In the genomic region with DNA sequence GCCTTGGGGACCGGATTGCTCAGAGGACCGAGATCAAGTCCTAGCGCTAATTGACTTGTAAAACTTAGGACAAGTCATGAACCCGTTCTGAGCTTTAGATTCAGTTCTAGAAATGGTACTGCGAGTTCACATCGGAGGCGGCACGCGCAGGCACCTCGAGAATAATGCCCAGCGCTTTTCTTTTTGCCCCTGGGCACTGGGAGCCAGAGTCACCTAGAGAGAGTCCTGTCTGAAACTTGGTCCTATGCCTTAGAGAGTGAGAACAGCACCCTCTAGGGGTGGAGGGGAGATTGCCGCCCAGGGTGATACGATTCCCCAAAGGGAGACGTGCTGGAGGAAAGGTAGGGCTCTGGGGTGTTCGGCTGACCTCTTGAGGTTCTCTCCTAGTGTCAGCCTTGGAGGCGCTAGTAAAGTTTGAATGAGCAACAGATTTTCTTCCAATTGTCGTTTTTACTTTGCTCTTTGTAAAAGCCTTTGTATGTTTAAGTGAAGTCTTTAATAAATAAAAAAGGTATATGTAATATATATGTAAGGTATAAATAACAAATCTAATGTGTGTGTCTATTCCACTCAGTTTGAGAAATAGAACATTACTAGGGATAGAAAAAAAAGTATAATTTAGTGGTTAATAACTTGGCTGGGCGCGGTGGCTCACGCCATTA, we compare ENCODE assay signal across 8 cellular contexts. TPM values are rescaled to one million over a fixed set of nuclear protein-coding genes. Genes with fewer than 3 reads are reported as not detected.
DNase-seq lines count a peak whose midpoint lies in the region; ATAC-seq and TF ChIP-seq lines count a peak whose summit lies in the region.

No MANE protein-coding gene starts in this region.

- no peaks in the 10 kb centered on the region for H3K27me3 ChIP-seq in BLaER1

- peak overlapping the region; percentile 95 for H3K27ac ChIP-seq in BLaER1

- WGBS in lower leg skin, 2 donors: 14 to 17% methylated on average over 16 to 20 of the region's 20 CpGs

- peaks cover 67% of the 10 kb centered on the region for H4K20me1 ChIP-seq in BLaER1

- H3K4me2 ChIP-seq in BLaER1: peak overlapping the region; percentile 88

- H3K4me3 ChIP-seq in BLaER1 (peak overlapping the region; percentile 85), lower leg skin (ENCODE audit: low read depth, poor library complexity, severe bottlenecking) (peak overlapping the region; percentile 41)

- H3K4me1 ChIP-seq in BLaER1: peaks cover 23% of the 10 kb centered on the region

- ATAC-seq in GM19328 (IDR thresholded peaks at IDR 0.05; ENCODE audit: unreplicated experiment): peak; percentile 52
- peak; percentile 76 for ATAC-seq in HG03460 (IDR thresholded peaks at IDR 0.05; ENCODE audit: unreplicated experiment)

- H3K9ac ChIP-seq in BLaER1: peak overlapping the region; percentile 92

- TF ChIP-seq POLR2A in lower leg skin (IDR thresholded peaks at IDR 0.05): no peak

- no peaks in the 10 kb centered on the region for H3K9me3 ChIP-seq in BLaER1

- TF ChIP-seq CTCF in lower leg skin (IDR thresholded peaks at IDR 0.05): peak in 1 of 3 donors; percentile 76

- peak; percentile 92 for DNase-seq in NCI-H510A treated with DMSO at 0.1 percent for 48 hours (lab: John Stamatoyannopoulos, UW)
- DNase-seq in activated CD4-positive, alpha-beta T cell treated with anti-CD3 and anti-CD28 coated beads for 48 hours: peak; percentile 95
- DNase-seq in dermis microvascular lymphatic vessel endothelial cell (ENCODE audit: low read depth in 2 of 2): peak; percentile 78 to 89
- DNase-seq in lower leg skin (ENCODE audit: low spot score in 2 of 2): peak; percentile 87 to 97
- DNase-seq in stimulated activated CD4-positive, alpha-beta T cell treated with anti-CD3 and anti-CD28 coated beads, Interleukin-4, amount 100 ng/mL, for 4 hours: peak; percentile 83 to 86

- intact Hi-C loops in lower leg skin (cut with DNase I; ENCODE audit: low total_unique reads): no loop called here

- H3K36me3 ChIP-seq in BLaER1: peaks cover 13% of the 10 kb centered on the region

RNA-seq across cellular contexts. Expression of a gene that starts 0.8 kb away (rescaled TPM):
- total RNA-seq in dermis microvascular lymphatic vessel endothelial cell (3.5 and 4.7 TPM in 2 replicates), lower leg skin (1 to 10 TPM; 4.3 to 7.7 (median 6.1) TPM)

RNA-seq across cellular contexts. Expression of a gene that starts 1.5 kb away (rescaled TPM):
- total RNA-seq in dermis microvascular lymphatic vessel endothelial cell (20.5 and 25.0 TPM in 2 replicates), lower leg skin (10 to 100 TPM; 41.7 to 53.6 (median 46.2) TPM)

RNA-seq across cellular contexts. Expression of a gene that starts 11.1 kb away (rescaled TPM):
- total RNA-seq in dermis microvascular lymphatic vessel endothelial cell (not detected in 2 replicates), lower leg skin (not detected)

RNA-seq across cellular contexts. Expression of a gene that starts 20.9 kb away (rescaled TPM):
- not detected in 2 replicates for total RNA-seq in dermis microvascular lymphatic vessel endothelial cell
- total RNA-seq in lower leg skin: not detected

RNA-seq across cellular contexts. Expression of a gene that starts 25.5 kb away (rescaled TPM):
- not detected in 2 replicates for total RNA-seq in dermis microvascular lymphatic vessel endothelial cell
- not detected for total RNA-seq in lower leg skin

Comparison
In these comparisons a context has a peak if more than half of its experiments do, and no peak if none do; other contexts are left out.
1. Peak in every context shown above with its lines: DNase-seq, ATAC-seq, H3K4me3 ChIP-seq and H3K27ac ChIP-seq.